ENCODE assay signal across 6 cellular contexts in the genomic region with DNA sequence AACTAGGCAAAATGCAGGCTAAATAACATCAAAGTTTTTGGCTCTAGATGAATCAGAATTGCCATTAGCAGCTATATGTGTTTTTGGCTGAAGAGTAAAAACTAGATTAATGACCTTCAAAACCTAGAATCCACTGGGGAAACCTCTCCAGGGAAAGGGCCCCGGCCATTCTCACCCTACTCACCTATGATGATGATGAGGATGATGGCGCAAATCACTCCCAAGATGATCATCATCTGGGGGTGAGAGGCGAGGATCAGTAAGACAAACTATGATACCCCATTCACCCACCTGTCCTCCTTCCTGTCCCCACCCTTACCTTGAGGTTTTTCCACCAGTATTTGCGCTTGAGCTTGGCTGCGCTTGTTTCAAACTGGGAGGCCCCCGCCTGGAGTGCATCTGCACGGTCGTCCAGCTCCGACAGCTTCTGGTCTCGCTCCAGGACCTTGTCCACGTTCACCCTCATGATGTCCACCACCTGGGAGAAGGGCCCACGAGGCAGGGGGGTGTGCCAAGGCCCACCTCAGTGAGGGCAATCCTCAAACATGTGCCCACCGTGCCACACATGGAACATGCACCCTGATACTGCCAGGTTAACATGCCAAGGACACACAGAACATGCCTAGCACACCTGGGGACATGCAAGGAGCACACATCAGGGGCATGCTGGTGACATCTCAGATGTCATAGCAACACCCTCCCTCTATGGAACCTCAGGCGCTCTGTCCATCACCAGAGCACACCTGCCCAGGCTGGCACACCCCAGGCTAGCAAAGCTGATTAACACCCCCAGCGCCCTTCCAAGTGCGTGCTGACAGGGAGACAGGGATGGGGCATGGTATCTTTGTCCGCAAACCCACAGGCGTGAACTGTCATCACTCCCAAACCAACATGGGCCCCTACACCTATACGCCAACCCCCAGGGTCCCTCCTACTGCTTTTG. TPM values are rescaled to one million over a fixed set of nuclear protein-coding genes. Genes with fewer than 3 reads are reported as not detected.
A peak's percentile ranks its signal among the peaks of the same experiment; 100 is the strongest.
DNase-seq lines count a peak whose midpoint lies in the region; ATAC-seq and TF ChIP-seq lines count a peak whose summit lies in the region.

No MANE protein-coding gene starts in this region.

- H3K4me2 ChIP-seq in DOHH2 (ENCODE audit: low read length) = peak overlapping the region; percentile 68

- peak overlapping the region; percentile 63; the same call in 1 of the 2 replicates for H3K27ac ChIP-seq in DOHH2 (ENCODE audit: low read depth, low read length)

- H3K9me3 Mint-ChIP-seq in activated naive CD8-positive, alpha-beta T cell treated with anti-CD3 and anti-CD28 coated beads, Interleukin-2, amount 50 U/mL, for 24 hours = no peaks in the 10 kb centered on the region

- peak overlapping the region; percentile 93 for H3K27ac Mint-ChIP-seq in activated naive CD8-positive, alpha-beta T cell treated with anti-CD3 and anti-CD28 coated beads, Interleukin-2, amount 50 U/mL, for 24 hours

- no peak for ATAC-seq in activated naive CD8-positive, alpha-beta T cell treated with anti-CD3 and anti-CD28 coated beads, Interleukin-2, amount 50 U/mL, for 24 hours
- ATAC-seq in mucosa of descending colon (no peak), GM19324 (IDR thresholded peaks at IDR 0.05; ENCODE audit: low FRiP score, unreplicated experiment) (no peak)

- no peaks in the 10 kb centered on the region for H3K27me3 Mint-ChIP-seq in activated naive CD8-positive, alpha-beta T cell treated with anti-CD3 and anti-CD28 coated beads, Interleukin-2, amount 50 U/mL, for 24 hours

- H3K4me3 Mint-ChIP-seq in activated naive CD8-positive, alpha-beta T cell treated with anti-CD3 and anti-CD28 coated beads, Interleukin-2, amount 50 U/mL, for 24 hours = peak overlapping the region; percentile 85

- DNase-seq in activated naive CD8-positive, alpha-beta T cell treated with anti-CD3 and anti-CD28 coated beads, Interleukin-2, amount 50 U/mL, for 24 hours = no peak
- DNase-seq in mucosa of descending colon (peak in 1 of 3 donors; percentile 35), DMS 273 (lab: John Stamatoyannopoulos, UW; ENCODE audit: unreplicated experiment) (no peak), NCI-H2107 treated with DMSO at 0.1 percent for 48 hours (lab: John Stamatoyannopoulos, UW; ENCODE audit: unreplicated experiment) (no peak)

- no peak for TF ChIP-seq CTCF in DOHH2 (IDR thresholded peaks at IDR 0.05; ENCODE audit: low read depth, low read length, poor library complexity, severe bottlenecking)
- no peak for TF ChIP-seq CTCF in mucosa of descending colon (IDR thresholded peaks at IDR 0.05)

- H3K27me3 ChIP-seq in DOHH2 (ENCODE audit: control insufficient read depth, low read length) = no peaks in the 10 kb centered on the region

- H3K36me3 ChIP-seq in DOHH2 (ENCODE audit: control insufficient read depth, low read length) = peaks cover 43% of the 10 kb centered on the region
- H3K36me3 ChIP-seq in mucosa of descending colon (ENCODE audit: low read depth) = peaks cover 2% of the 10 kb centered on the region

- peaks cover 23% of the 10 kb centered on the region for H3K36me3 Mint-ChIP-seq in activated naive CD8-positive, alpha-beta T cell treated with anti-CD3 and anti-CD28 coated beads, Interleukin-2, amount 50 U/mL, for 24 hours (ENCODE audit: low read depth)

- H3K4me3 ChIP-seq in DOHH2 (ENCODE audit: low read length) (peak overlapping the region; percentile 99), mucosa of descending colon (peak overlapping the region; percentile 100)

- H3K4me1 Mint-ChIP-seq in activated naive CD8-positive, alpha-beta T cell treated with anti-CD3 and anti-CD28 coated beads, Interleukin-2, amount 50 U/mL, for 24 hours = peaks cover 62% of the 10 kb centered on the region

- H3F3A ChIP-seq in DOHH2 (ENCODE audit: control insufficient read depth, insufficient read depth) = peaks cover 18% of the 10 kb centered on the region

- no peaks in the 10 kb centered on the region for H3K9me3 ChIP-seq in DOHH2 (ENCODE audit: control insufficient read depth, insufficient read depth, low read length)
- H3K9me3 ChIP-seq in mucosa of descending colon = no peaks in the 10 kb centered on the region

- no peaks in the 10 kb centered on the region for H3K9me2 ChIP-seq in DOHH2 (replicated peaks; ENCODE audit: control insufficient read depth, low read length)

- intact Hi-C loops in mucosa of descending colon (cut with DNase I, micrococcal nuclease) = no loop called here

- H3K79me2 ChIP-seq in DOHH2 (ENCODE audit: control insufficient read depth, low read length) = peaks cover 34% of the 10 kb centered on the region

- H4K20me1 ChIP-seq in DOHH2 (ENCODE audit: control insufficient read depth, insufficient read depth, low read depth, low read length) = peaks cover 7% of the 10 kb centered on the region; the same call in 1 of the 2 replicates

- H3K4me1 ChIP-seq in DOHH2 (ENCODE audit: control insufficient read depth, low read length) (peaks cover 61% of the 10 kb centered on the region), mucosa of descending colon (ENCODE audit: low read depth) (peaks cover 58% of the 10 kb centered on the region)

RNA-seq across cellular contexts. Expression of a gene that starts 1.2 kb away (rescaled TPM):
- 10 to 100 TPM; 56.4 to 77.2 (median 62.8) TPM for total RNA-seq in mucosa of descending colon

RNA-seq across cellular contexts. Expression of a gene that starts 9.4 kb away (rescaled TPM):
- 100 to 1,000 TPM in 1 of 3 donors, 10 to 100 TPM in 2; 14.9 to 185 (median 84.0) TPM for total RNA-seq in mucosa of descending colon

RNA-seq across cellular contexts. Expression of a gene that starts 14.6 kb away (rescaled TPM):
- total RNA-seq in mucosa of descending colon = 10 to 100 TPM in 1 of 3 donors, 1 to 10 TPM in 2; 8.0 to 19.1 (median 9.6) TPM

RNA-seq across cellular contexts. Expression of a gene that starts 28.4 kb away (rescaled TPM):
- total RNA-seq in mucosa of descending colon = 10 to 100 TPM; 10.5 to 11.4 (median 11.0) TPM

RNA-seq across cellular contexts. Expression of a gene that starts 37.7 kb away (rescaled TPM):
- total RNA-seq in mucosa of descending colon = under 1 TPM in 1 of 3 donors, not detected in 2; 0.28 TPM
